8 cellular contexts compared by ENCODE assay signal in genomic region chr2:3692375-3692774, GRCh38. TPM values are rescaled to one million over a fixed set of nuclear protein-coding genes. Genes with fewer than 3 reads are reported as not detected.
DNase-seq lines count a peak whose midpoint lies in the region; TF ChIP-seq lines count a peak whose summit lies in the region.
"Had no signal": no experiment of that assay in that cellular context is flagged by ENCODE, and none has a peak within 500 bp of the region (broad histone marks: within the 10 kb centered on the region; RNA-seq: fewer than 3 reads in every experiment).

No MANE protein-coding gene starts in this region.

- H3K9me3 Mint-ChIP-seq in H9 (peaks cover 11 to 12% of the 10 kb centered on the region in 2 experiments), progenitor cell of endocrine pancreas (ENCODE audit: low read depth) (peaks cover 5% of the 10 kb centered on the region)

- H3K27ac Mint-ChIP-seq in H9 (no peak overlapping the region), progenitor cell of endocrine pancreas (no peak overlapping the region)

- no peak overlapping the region for H2BK12ac ChIP-seq in H9 (ENCODE audit: insufficient read length, low read depth, low read length)
- H2BK12ac ChIP-seq in trophoblast cell (ENCODE audit: low read length): no peak overlapping the region

- H2BK120ac ChIP-seq in H9 (ENCODE audit: low read depth, low read length, poor library complexity, severe bottlenecking): no peak overlapping the region
- no peak overlapping the region for H2BK120ac ChIP-seq in trophoblast cell (ENCODE audit: insufficient read depth, low read length, poor library complexity)

- TF ChIP-seq CTCF in H9 (conservative IDR thresholded peaks at IDR 0.05): peak; percentile 76
- TF ChIP-seq CTCF in progenitor cell of endocrine pancreas (IDR thresholded peaks at IDR 0.05; ENCODE audit: unreplicated experiment): peak; percentile 63

- H3K4me1 ChIP-seq in H9 (ENCODE audit: insufficient read depth, low read length) (no peaks in the 10 kb centered on the region), trophoblast cell (ENCODE audit: control insufficient read depth in 1 of 2, insufficient read depth in 2 of 2, low read length in 2 of 2) (no peaks in the 10 kb centered on the region)

- H2BK15ac ChIP-seq in H9 (ENCODE audit: low read depth, low read length): no peak overlapping the region

- H3T11ph ChIP-seq in H9 (ENCODE audit: low read length): no peak overlapping the region

- no peak overlapping the region for H3K18ac ChIP-seq in H9 (ENCODE audit: insufficient read length, low read depth, low read length)
- H3K18ac ChIP-seq in trophoblast cell (ENCODE audit: low read length): no peak overlapping the region

- H3K4me1 Mint-ChIP-seq in H9 (no peaks in the 10 kb centered on the region), progenitor cell of endocrine pancreas (ENCODE audit: low read depth) (no peaks in the 10 kb centered on the region)

- no peak overlapping the region for H2BK5ac ChIP-seq in H9 (ENCODE audit: insufficient read length, low read length)
- no peak overlapping the region for H2BK5ac ChIP-seq in trophoblast cell (ENCODE audit: low read depth, low read length, poor library complexity)

- DNase-seq in H9 (no peak), NCI-H2171 (lab: John Stamatoyannopoulos, UW) (peak; percentile 34), T47D (ENCODE audit: low read depth in 1 of 2, low spot score in 1 of 2) (peak; percentile 58 to 62), progenitor cell of endocrine pancreas (ENCODE audit: low spot score, unreplicated experiment) (no peak), amniotic stem cell (lab: John Stamatoyannopoulos, UW) (no peak), trophoblast cell (no peak)
- DNase-seq in activated CD8-positive, alpha-beta memory T cell treated with anti-CD3 and anti-CD28 coated beads, Interleukin-2, amount 50 U/mL, for 4 hours: no peak
- DNase-seq: activated CD4-positive, CD25-positive, alpha-beta regulatory T cell treated with anti-CD3 and anti-CD28 coated beads, Interleukin-2, amount 50 U/mL, for 72 hours had no signal

- H3K79me2 ChIP-seq in H9 (ENCODE audit: insufficient read depth, low read length) (no peaks in the 10 kb centered on the region), trophoblast cell (ENCODE audit: control insufficient read depth, insufficient read depth, low read length, poor library complexity) (no peaks in the 10 kb centered on the region)

- H3K23me2 ChIP-seq in H9 (ENCODE audit: insufficient read length, low read depth, low read length, poor library complexity, severe bottlenecking): no peaks in the 10 kb centered on the region

- in situ Hi-C loops in T47D (cut with HindIII; ENCODE audit: low pct_unique_long_range_greater_than_20kb, low sequenced_read_pairs): no loop called here

- no peak overlapping the region for H3K14ac ChIP-seq in H9 (ENCODE audit: insufficient read depth, low read length)
- H3K14ac ChIP-seq in trophoblast cell (ENCODE audit: low read length): no peak overlapping the region

- no peaks in the 10 kb centered on the region for H3K36me3 ChIP-seq in trophoblast cell (ENCODE audit: control insufficient read depth in 1 of 2, insufficient read depth in 2 of 2, low read length in 2 of 2)

- H4K5ac ChIP-seq in H9 (ENCODE audit: insufficient read length, low read depth, low read length): no peak overlapping the region

- H3K9me3 ChIP-seq in H9 (ENCODE audit: control insufficient read depth, low read depth, low read length) (no peaks in the 10 kb centered on the region), trophoblast cell (ENCODE audit: insufficient read depth, low read depth, low read length) (peaks cover 1% of the 10 kb centered on the region)

- H3K27me3 Mint-ChIP-seq in H9 (ENCODE audit: low read depth) (peaks cover 7% of the 10 kb centered on the region), progenitor cell of endocrine pancreas (peaks cover 12% of the 10 kb centered on the region)

- H3K27me3 ChIP-seq in H9 (ENCODE audit: insufficient read depth, low read length) (no peaks in the 10 kb centered on the region), trophoblast cell (ENCODE audit: insufficient read depth, low read length) (no peaks in the 10 kb centered on the region)

- no peak overlapping the region for H4K91ac ChIP-seq in H9 (ENCODE audit: insufficient read length, low read depth, low read length)
- H4K91ac ChIP-seq in trophoblast cell (ENCODE audit: low read depth, low read length): no peak overlapping the region

- no peak overlapping the region for H3K4me2 ChIP-seq in H9 (ENCODE audit: insufficient read depth, insufficient read length, low read length)
- H3K4me2 ChIP-seq in trophoblast cell (ENCODE audit: low read length): no peak overlapping the region

- H3K9ac ChIP-seq in H9 (ENCODE audit: extremely low read depth, insufficient read length, low read length): no peak overlapping the region
- H3K9ac ChIP-seq in trophoblast cell (ENCODE audit: low read length): no peak overlapping the region

- H3K23ac ChIP-seq in H9 (ENCODE audit: insufficient read length, low read depth, low read length): no peak overlapping the region
- H3K23ac ChIP-seq in trophoblast cell (ENCODE audit: low read length): no peak overlapping the region

- no peak overlapping the region for H2BK20ac ChIP-seq in H9 (ENCODE audit: low read depth, low read length, poor library complexity, severe bottlenecking)

- H4K20me1 ChIP-seq in H9 (ENCODE audit: control insufficient read depth, insufficient read depth, insufficient read length): no peaks in the 10 kb centered on the region

- H4K8ac ChIP-seq in H9 (replicated peaks; ENCODE audit: insufficient read length, low read depth, low read length) (no peak overlapping the region), trophoblast cell (ENCODE audit: low read depth, low read length) (no peak overlapping the region)

- H3K27ac ChIP-seq in H9 (ENCODE audit: insufficient read length, low read depth, low read length) (no peak overlapping the region), trophoblast cell (ENCODE audit: low read depth, low read length) (no peak overlapping the region)

- H3K79me1 ChIP-seq in H9 (ENCODE audit: insufficient read depth, low read depth, low read length, poor library complexity, severe bottlenecking): no peaks in the 10 kb centered on the region
- H3K79me1 ChIP-seq in trophoblast cell (ENCODE audit: low read length): no peaks in the 10 kb centered on the region

- no peak overlapping the region for H3K56ac ChIP-seq in H9 (ENCODE audit: insufficient read length, low read depth, low read length)

- no peak overlapping the region for H3K4me3 Mint-ChIP-seq in H9
- H3K4me3 Mint-ChIP-seq in progenitor cell of endocrine pancreas (ENCODE audit: low read depth): no peak overlapping the region

- no peak overlapping the region for H3K4me3 ChIP-seq in trophoblast cell (ENCODE audit: low read depth, low read length)

- H4K12ac ChIP-seq in trophoblast cell (ENCODE audit: low read depth, low read length): no peak overlapping the region

- H2AFZ ChIP-seq in H9 (ENCODE audit: low read length) (no peak overlapping the region), trophoblast cell (ENCODE audit: insufficient read depth, low read length, poor library complexity) (no peak overlapping the region)

- H3K4ac ChIP-seq in H9 (ENCODE audit: low read depth, low read length) (no peak overlapping the region), trophoblast cell (ENCODE audit: low read depth, low read length) (no peak overlapping the region)

- H3K36me3 Mint-ChIP-seq in H9 (ENCODE audit: insufficient read depth in 1 of 3, low read depth in 3 of 3) (peaks cover 0 to 8% (median 0%) of the 10 kb centered on the region in 3 experiments; a peak in 2 of 7 replicates), progenitor cell of endocrine pancreas (ENCODE audit: insufficient read depth) (no peaks in the 10 kb centered on the region)

- no peak overlapping the region for H2AK5ac ChIP-seq in H9 (ENCODE audit: insufficient read length, low read length)
- no peak overlapping the region for H2AK5ac ChIP-seq in trophoblast cell (ENCODE audit: low read length)

RNA-seq across cellular contexts. Expression of gene DCDC2C, which starts 11.0 kb away (rescaled TPM):
- not detected in 2 replicates for total RNA-seq in H9 (2021)
- not detected in 2 replicates for total RNA-seq in progenitor cell of endocrine pancreas
- polyA plus RNA-seq in trophoblast cell (2013): not detected in 2 replicates

RNA-seq across cellular contexts. Expression of gene ALLC, which starts 34.4 kb away (rescaled TPM):
- total RNA-seq in H9 (2021) (not detected in 2 replicates), progenitor cell of endocrine pancreas (0.16 TPM in 1 of 2 replicates, not detected in the other)
- polyA plus RNA-seq in trophoblast cell (2013): 0.11 and 0.12 TPM in 2 replicates

Comparison
In these comparisons a context has a peak if more than half of its experiments do, and no peak if none do; other contexts are left out.
1. DNase-seq: peak in NCI-H2171 (single experiment) and T47D (2 of 2); none in H9 (single experiment), progenitor cell of endocrine pancreas (single experiment), amniotic stem cell (single experiment), trophoblast cell (0 of 2) and activated CD8-positive, alpha-beta memory T cell treated with anti-CD3 and anti-CD28 coated beads, Interleukin-2, amount 50 U/mL, for 4 hours (single experiment).